ENCODE assay signal across 7 cellular contexts in the genomic region with DNA sequence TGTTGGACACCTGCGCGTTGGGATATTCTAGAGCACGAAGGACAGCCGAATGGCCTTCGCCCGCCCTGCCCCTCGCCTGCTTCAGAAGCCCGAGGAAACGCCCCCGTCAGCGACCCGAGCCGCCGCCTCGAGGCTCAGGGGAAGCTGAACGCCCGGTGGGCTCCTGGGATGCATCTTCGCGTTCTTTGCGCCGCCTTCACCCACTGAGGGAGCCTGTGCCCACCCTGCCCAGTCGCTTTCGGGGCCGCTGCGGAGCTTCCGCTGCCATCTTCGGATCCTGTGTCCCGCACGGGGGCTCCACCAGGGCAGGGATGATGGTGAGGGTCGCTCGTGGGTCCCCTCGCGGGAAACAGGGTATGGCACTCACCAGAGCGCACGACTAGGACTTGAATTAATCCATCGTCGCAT.
A peak's percentile ranks its signal among the peaks of the same experiment; 100 is the strongest.
DNase-seq lines count a peak whose midpoint lies in the region; ATAC-seq and TF ChIP-seq lines count a peak whose summit lies in the region.
"Not testable (repeated sequence)": the region's sequence is repeated elsewhere in the genome, so short reads cannot be mapped to it uniquely, and the experiment has no call there.

No MANE protein-coding gene starts in this region.

- H3K27me3 ChIP-seq in SU-DHL-6 (ENCODE audit: low read length); breast epithelium; heart left ventricle: not testable (repeated sequence)

- H2AFZ ChIP-seq in SU-DHL-6 (ENCODE audit: low read depth, low read length, severe bottlenecking), result not testable (repeated sequence)

- H3K36me3 ChIP-seq in SU-DHL-6 (ENCODE audit: low read length); breast epithelium; heart left ventricle: not testable (repeated sequence)

- H4K20me1 ChIP-seq in SU-DHL-6 (ENCODE audit: low read depth, low read length), result not testable (repeated sequence)

- TF ChIP-seq CTCF in SU-DHL-6 (IDR thresholded peaks at IDR 0.05; ENCODE audit: insufficient read depth, low read length, poor library complexity, severe bottlenecking); breast epithelium (IDR thresholded peaks at IDR 0.05); heart left ventricle (IDR thresholded peaks at IDR 0.05): not testable (repeated sequence)

- not testable (repeated sequence) for H3K27ac ChIP-seq in SU-DHL-6 (ENCODE audit: low read depth, low read length); breast epithelium; heart left ventricle

- peak overlapping the region; percentile 27 for H3K4me2 ChIP-seq in SU-DHL-6 (ENCODE audit: low read depth, low read length, poor library complexity, severe bottlenecking)

- H3K4me1 Mint-ChIP-seq in natural killer cell treated with Interleukin-12 subunit alpha and Interleukin-12 subunit beta and Interleukin-15 and Interleukin-18, amount 100 ng/mL, for 72 hours (ENCODE audit: low read depth in 2 of 2); stimulated activated memory B cell treated with anti-CD40 and anti-IgM and Interleukin-4, amounts not matched to agents 10 μg/mL and 1 μg/mL and 100 μg/mL, for 72 hours: not testable (repeated sequence)

- not testable (repeated sequence) for H3K9me3 Mint-ChIP-seq in natural killer cell treated with Interleukin-12 subunit alpha and Interleukin-12 subunit beta and Interleukin-15 and Interleukin-18, amount 100 ng/mL, for 72 hours; stimulated activated memory B cell treated with anti-CD40 and anti-IgM and Interleukin-4, amounts not matched to agents 10 μg/mL and 1 μg/mL and 100 μg/mL, for 72 hours

- H3K79me2 ChIP-seq in SU-DHL-6 (ENCODE audit: insufficient read depth, low read length), result not testable (repeated sequence)

- not testable (repeated sequence) for H3K9me2 ChIP-seq in SU-DHL-6 (replicated peaks; ENCODE audit: insufficient read depth, low read length)

- not testable (repeated sequence) for H3K9me3 ChIP-seq in SU-DHL-6 (ENCODE audit: insufficient read depth, low read length); breast epithelium; heart left ventricle

- H3K27ac Mint-ChIP-seq in natural killer cell treated with Interleukin-12 subunit alpha and Interleukin-12 subunit beta and Interleukin-15 and Interleukin-18, amount 100 ng/mL, for 72 hours; stimulated activated memory B cell treated with anti-CD40 and anti-IgM and Interleukin-4, amounts not matched to agents 10 μg/mL and 1 μg/mL and 100 μg/mL, for 72 hours: not testable (repeated sequence)

- not testable (repeated sequence) for H3F3A ChIP-seq in SU-DHL-6 (ENCODE audit: insufficient read depth)

- ATAC-seq in GM18511 (IDR thresholded peaks at IDR 0.05; ENCODE audit: unreplicated experiment), result peak; percentile 22
- peak in 1 of 4 donors; percentile 27 for ATAC-seq in heart left ventricle
- ATAC-seq in natural killer cell treated with Interleukin-12 subunit alpha and Interleukin-12 subunit beta and Interleukin-15 and Interleukin-18, amount 100 ng/mL, for 72 hours, result peak; percentile 31 to 38
- not testable (repeated sequence) for ATAC-seq in stimulated activated memory B cell treated with anti-CD40 and anti-IgM and Interleukin-4, amounts not matched to agents 10 μg/mL and 1 μg/mL and 100 μg/mL, for 72 hours

- H3K27me3 Mint-ChIP-seq in natural killer cell treated with Interleukin-12 subunit alpha and Interleukin-12 subunit beta and Interleukin-15 and Interleukin-18, amount 100 ng/mL, for 72 hours, result peaks cover 10 to 15% of the 10 kb centered on the region in 2 donors
- peaks cover 10% of the 10 kb centered on the region for H3K27me3 Mint-ChIP-seq in stimulated activated memory B cell treated with anti-CD40 and anti-IgM and Interleukin-4, amounts not matched to agents 10 μg/mL and 1 μg/mL and 100 μg/mL, for 72 hours

- H3K4me3 Mint-ChIP-seq in natural killer cell treated with Interleukin-12 subunit alpha and Interleukin-12 subunit beta and Interleukin-15 and Interleukin-18, amount 100 ng/mL, for 72 hours, result peak overlapping the region; percentile 42
- peak overlapping the region; percentile 68 for H3K4me3 Mint-ChIP-seq in stimulated activated memory B cell treated with anti-CD40 and anti-IgM and Interleukin-4, amounts not matched to agents 10 μg/mL and 1 μg/mL and 100 μg/mL, for 72 hours

- not testable (repeated sequence) for H3K36me3 Mint-ChIP-seq in natural killer cell treated with Interleukin-12 subunit alpha and Interleukin-12 subunit beta and Interleukin-15 and Interleukin-18, amount 100 ng/mL, for 72 hours; stimulated activated memory B cell treated with anti-CD40 and anti-IgM and Interleukin-4, amounts not matched to agents 10 μg/mL and 1 μg/mL and 100 μg/mL, for 72 hours

- intact Hi-C loops in breast epithelium (cut with DNase I; ENCODE audit: low total_unique reads); heart left ventricle (cut with DNase I): not testable (repeated sequence)

- not testable (repeated sequence) for H3K4me3 ChIP-seq in SU-DHL-6 (ENCODE audit: insufficient read depth, low read length, poor library complexity, severe bottlenecking)
- H3K4me3 ChIP-seq in breast epithelium (peak overlapping the region; percentile 11 to 64 (median 46)), heart left ventricle (peak overlapping the region in 9 of 12 donors; percentile 36 to 51 (median 46))

- H3K4me1 ChIP-seq in breast epithelium, heart left ventricle: not testable (repeated sequence)

- 0 to 2% (median 2%) methylated on average over 18 to 34 of the region's 37 CpGs for WGBS in heart left ventricle, 4 donors

- not testable (repeated sequence) for TF ChIP-seq POLR2A in breast epithelium (IDR thresholded peaks at IDR 0.05); heart left ventricle (IDR thresholded peaks at IDR 0.05)

- DNase-seq in activated T-cell treated with anti-CD3 and anti-CD28 coated beads, Interleukin-2, amount 50 U/mL, for 48 hours, result peak; percentile 36 to 39
- not testable (repeated sequence) for DNase-seq in breast epithelium (ENCODE audit: low spot score in 2 of 2); heart left ventricle; natural killer cell treated with Interleukin-12 subunit alpha and Interleukin-12 subunit beta and Interleukin-15 and Interleukin-18, amount 100 ng/mL, for 72 hours (ENCODE audit: low spot score)

- H3K9ac ChIP-seq in SU-DHL-6 (ENCODE audit: low read length), result not testable (repeated sequence)
